Comparison of ENCODE assay signal across 1 cellular context in the genomic region with DNA sequence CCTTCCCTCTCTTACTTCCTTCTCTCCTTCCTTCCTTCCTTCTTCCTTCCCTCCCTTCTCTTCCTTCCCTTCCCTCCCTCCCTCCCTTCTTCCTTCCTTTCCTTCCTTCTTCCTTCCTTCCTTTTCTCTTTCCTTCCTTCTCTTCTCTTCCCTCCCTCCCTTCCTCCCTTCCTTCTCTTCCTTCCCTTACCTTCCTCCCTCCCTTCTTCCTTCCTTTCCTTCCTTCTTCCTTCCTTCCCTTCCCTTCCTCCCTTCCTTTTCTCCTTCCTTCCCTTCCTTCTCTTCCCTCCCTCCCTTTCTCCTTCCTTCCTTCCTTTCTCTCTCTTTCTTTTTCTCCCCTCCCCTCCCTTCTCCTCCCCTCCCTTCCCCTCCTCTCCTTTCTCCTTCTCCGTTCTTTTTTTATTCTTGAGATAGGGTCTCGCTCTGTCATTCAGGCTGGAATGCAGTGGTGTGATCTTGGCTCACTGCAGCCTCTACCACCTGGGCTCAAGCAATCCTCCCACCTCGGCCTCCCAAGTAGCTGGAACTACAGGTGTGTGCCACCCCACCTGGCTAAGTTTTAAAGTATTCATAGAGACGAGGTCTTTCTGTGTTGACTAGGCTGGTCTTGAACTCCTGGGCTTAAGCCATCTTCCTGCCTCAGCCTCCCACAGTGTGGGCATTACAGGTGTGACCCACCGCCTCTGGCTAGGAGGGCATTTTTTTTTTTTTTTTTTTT.
TF ChIP-seq lines count a peak whose summit lies in the region.

No MANE protein-coding gene starts in this region.

TF ChIP-seq in GM23338, 12 proteins besides CTCF, POLR2A, EP300 and RAD21:
- TF ChIP-seq, protein P1, sequence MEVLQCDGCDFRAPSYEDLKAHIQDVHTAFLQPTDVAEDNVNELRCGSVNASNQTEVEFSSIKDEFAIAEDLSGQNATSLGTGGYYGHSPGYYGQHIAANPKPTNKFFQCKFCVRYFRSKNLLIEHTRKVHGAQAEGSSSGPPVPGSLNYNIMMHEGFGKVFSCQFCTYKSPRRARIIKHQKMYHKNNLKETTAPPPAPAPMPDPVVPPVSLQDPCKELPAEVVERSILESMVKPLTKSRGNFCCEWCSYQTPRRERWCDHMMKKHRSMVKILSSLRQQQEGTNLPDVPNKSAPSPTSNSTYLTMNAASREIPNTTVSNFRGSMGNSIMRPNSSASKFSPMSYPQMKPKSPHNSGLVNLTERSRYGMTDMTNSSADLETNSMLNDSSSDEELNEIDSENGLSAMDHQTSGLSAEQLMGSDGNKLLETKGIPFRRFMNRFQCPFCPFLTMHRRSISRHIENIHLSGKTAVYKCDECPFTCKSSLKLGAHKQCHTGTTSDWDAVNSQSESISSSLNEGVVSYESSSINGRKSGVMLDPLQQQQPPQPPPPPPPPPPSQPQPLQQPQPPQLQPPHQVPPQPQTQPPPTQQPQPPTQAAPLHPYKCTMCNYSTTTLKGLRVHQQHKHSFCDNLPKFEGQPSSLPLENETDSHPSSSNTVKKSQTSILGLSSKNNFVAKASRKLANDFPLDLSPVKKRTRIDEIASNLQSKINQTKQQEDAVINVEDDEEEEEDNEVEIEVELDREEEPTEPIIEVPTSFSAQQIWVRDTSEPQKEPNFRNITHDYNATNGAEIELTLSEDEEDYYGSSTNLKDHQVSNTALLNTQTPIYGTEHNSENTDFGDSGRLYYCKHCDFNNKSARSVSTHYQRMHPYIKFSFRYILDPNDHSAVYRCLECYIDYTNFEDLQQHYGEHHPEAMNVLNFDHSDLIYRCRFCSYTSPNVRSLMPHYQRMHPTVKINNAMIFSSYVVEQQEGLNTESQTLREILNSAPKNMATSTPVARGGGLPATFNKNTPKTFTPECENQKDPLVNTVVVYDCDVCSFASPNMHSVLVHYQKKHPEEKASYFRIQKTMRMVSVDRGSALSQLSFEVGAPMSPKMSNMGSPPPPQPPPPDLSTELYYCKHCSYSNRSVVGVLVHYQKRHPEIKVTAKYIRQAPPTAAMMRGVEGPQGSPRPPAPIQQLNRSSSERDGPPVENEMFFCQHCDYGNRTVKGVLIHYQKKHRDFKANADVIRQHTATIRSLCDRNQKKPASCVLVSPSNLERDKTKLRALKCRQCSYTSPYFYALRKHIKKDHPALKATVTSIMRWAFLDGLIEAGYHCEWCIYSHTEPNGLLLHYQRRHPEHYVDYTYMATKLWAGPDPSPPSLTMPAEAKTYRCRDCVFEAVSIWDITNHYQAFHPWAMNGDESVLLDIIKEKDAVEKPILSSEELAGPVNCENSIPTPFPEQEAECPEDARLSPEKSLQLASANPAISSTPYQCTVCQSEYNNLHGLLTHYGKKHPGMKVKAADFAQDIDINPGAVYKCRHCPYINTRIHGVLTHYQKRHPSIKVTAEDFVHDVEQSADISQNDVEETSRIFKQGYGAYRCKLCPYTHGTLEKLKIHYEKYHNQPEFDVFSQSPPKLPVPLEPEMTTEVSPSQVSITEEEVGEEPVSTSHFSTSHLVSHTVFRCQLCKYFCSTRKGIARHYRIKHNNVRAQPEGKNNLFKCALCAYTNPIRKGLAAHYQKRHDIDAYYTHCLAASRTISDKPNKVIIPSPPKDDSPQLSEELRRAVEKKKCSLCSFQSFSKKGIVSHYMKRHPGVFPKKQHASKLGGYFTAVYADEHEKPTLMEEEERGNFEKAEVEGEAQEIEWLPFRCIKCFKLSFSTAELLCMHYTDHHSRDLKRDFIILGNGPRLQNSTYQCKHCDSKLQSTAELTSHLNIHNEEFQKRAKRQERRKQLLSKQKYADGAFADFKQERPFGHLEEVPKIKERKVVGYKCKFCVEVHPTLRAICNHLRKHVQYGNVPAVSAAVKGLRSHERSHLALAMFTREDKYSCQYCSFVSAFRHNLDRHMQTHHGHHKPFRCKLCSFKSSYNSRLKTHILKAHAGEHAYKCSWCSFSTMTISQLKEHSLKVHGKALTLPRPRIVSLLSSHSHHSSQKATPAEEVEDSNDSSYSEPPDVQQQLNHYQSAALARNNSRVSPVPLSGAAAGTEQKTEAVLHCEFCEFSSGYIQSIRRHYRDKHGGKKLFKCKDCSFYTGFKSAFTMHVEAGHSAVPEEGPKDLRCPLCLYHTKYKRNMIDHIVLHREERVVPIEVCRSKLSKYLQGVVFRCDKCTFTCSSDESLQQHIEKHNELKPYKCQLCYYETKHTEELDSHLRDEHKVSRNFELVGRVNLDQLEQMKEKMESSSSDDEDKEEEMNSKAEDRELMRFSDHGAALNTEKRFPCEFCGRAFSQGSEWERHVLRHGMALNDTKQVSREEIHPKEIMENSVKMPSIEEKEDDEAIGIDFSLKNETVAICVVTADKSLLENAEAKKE (CRISPR knock-in tag; IDR thresholded peaks at IDR 0.05): no peak
- TF ChIP-seq JUNB (IDR thresholded peaks at IDR 0.05; ENCODE audit: unreplicated experiment) (no peak), ZNF114 (CRISPR knock-in tag; IDR thresholded peaks at IDR 0.05) (no peak), POLR2AphosphoS5 (IDR thresholded peaks at IDR 0.05; ENCODE audit: low read depth) (no peak), STAT1 (IDR thresholded peaks at IDR 0.05; ENCODE audit: unreplicated experiment) (no peak), EZH2phosphoT487 (IDR thresholded peaks at IDR 0.05; ENCODE audit: unreplicated experiment) (no peak), NANOG (IDR thresholded peaks at IDR 0.05; ENCODE audit: borderline replicate concordance) (no peak), ZNF331 (CRISPR knock-in tag; IDR thresholded peaks at IDR 0.05; ENCODE audit: low read depth) (no peak), CREB1 (CRISPR knock-in tag; IDR thresholded peaks at IDR 0.05; ENCODE audit: low read depth) (no peak), EZH2 (IDR thresholded peaks at IDR 0.05; ENCODE audit: low read depth, unreplicated experiment) (no peak)
- TF ChIP-seq, protein P2, sequence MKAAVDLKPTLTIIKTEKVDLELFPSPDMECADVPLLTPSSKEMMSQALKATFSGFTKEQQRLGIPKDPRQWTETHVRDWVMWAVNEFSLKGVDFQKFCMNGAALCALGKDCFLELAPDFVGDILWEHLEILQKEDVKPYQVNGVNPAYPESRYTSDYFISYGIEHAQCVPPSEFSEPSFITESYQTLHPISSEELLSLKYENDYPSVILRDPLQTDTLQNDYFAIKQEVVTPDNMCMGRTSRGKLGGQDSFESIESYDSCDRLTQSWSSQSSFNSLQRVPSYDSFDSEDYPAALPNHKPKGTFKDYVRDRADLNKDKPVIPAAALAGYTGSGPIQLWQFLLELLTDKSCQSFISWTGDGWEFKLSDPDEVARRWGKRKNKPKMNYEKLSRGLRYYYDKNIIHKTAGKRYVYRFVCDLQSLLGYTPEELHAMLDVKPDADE (IDR thresholded peaks at IDR 0.05): no peak
- TF ChIP-seq, protein P3, sequence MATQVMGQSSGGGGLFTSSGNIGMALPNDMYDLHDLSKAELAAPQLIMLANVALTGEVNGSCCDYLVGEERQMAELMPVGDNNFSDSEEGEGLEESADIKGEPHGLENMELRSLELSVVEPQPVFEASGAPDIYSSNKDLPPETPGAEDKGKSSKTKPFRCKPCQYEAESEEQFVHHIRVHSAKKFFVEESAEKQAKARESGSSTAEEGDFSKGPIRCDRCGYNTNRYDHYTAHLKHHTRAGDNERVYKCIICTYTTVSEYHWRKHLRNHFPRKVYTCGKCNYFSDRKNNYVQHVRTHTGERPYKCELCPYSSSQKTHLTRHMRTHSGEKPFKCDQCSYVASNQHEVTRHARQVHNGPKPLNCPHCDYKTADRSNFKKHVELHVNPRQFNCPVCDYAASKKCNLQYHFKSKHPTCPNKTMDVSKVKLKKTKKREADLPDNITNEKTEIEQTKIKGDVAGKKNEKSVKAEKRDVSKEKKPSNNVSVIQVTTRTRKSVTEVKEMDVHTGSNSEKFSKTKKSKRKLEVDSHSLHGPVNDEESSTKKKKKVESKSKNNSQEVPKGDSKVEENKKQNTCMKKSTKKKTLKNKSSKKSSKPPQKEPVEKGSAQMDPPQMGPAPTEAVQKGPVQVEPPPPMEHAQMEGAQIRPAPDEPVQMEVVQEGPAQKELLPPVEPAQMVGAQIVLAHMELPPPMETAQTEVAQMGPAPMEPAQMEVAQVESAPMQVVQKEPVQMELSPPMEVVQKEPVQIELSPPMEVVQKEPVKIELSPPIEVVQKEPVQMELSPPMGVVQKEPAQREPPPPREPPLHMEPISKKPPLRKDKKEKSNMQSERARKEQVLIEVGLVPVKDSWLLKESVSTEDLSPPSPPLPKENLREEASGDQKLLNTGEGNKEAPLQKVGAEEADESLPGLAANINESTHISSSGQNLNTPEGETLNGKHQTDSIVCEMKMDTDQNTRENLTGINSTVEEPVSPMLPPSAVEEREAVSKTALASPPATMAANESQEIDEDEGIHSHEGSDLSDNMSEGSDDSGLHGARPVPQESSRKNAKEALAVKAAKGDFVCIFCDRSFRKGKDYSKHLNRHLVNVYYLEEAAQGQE (IDR thresholded peaks at IDR 0.05; ENCODE audit: unreplicated experiment): no peak
